Comparison of ENCODE assay signal across 8 cellular contexts in the genomic region with DNA sequence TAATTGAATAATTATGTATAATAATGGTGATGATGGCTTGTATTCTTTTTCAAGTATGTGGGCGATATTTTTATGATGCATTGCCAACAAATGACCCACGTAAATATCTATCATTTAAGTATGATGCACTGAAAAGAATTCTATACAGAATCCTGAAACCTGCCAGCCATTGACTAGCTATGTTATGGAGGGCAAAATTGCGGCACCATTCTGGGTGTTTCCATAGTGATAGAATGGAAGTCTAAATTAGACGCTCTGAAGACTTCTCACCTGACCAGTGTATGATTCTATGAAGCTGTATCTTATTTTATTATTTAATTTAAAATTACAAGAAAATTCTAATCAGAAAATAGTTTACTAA. TPM values are rescaled to one million over a fixed set of nuclear protein-coding genes. Genes with fewer than 3 reads are reported as not detected.
DNase-seq lines count a peak whose midpoint lies in the region; ATAC-seq and TF ChIP-seq lines count a peak whose summit lies in the region.

No MANE protein-coding gene starts in this region.

- peak overlapping the region; percentile 38 for H3K9ac ChIP-seq in neural cell (ENCODE audit: low read length)

- H3K36me3 ChIP-seq in DOHH2 (ENCODE audit: control insufficient read depth, low read length) (peaks cover 42% of the 10 kb centered on the region), neural cell (ENCODE audit: insufficient read depth, low read length) (peaks cover 3% of the 10 kb centered on the region)

- H3K36me3 Mint-ChIP-seq in central memory CD8-positive, alpha-beta T cell (ENCODE audit: insufficient read depth): peaks cover 18% of the 10 kb centered on the region

- no peaks in the 10 kb centered on the region for H3K9me3 ChIP-seq in DOHH2 (ENCODE audit: control insufficient read depth, insufficient read depth, low read length)
- no peaks in the 10 kb centered on the region for H3K9me3 ChIP-seq in neural cell (ENCODE audit: low read length)

- peak overlapping the region; percentile 75 for H3K4me2 ChIP-seq in DOHH2 (ENCODE audit: low read length)
- H3K4me2 ChIP-seq in neural cell (ENCODE audit: low read length): peak overlapping the region; percentile 62

- peak; percentile 56 for DNase-seq in NCI-H1417 treated with DMSO at 0.1 percent for 48 hours (lab: John Stamatoyannopoulos, UW)
- no peak for DNase-seq in central memory CD8-positive, alpha-beta T cell (ENCODE audit: low spot score in 2 of 2)
- no peak for DNase-seq in ACHN
- no peak for DNase-seq in amniotic stem cell (lab: John Stamatoyannopoulos, UW)

- H3K9me2 ChIP-seq in DOHH2 (replicated peaks; ENCODE audit: control insufficient read depth, low read length) (no peaks in the 10 kb centered on the region), neural cell (ENCODE audit: insufficient read depth, low read length) (no peaks in the 10 kb centered on the region)

- TF ChIP-seq RAD21 in neural cell (conservative IDR thresholded peaks at IDR 0.05): no peak

- peak overlapping the region; percentile 100 for H3K27ac Mint-ChIP-seq in central memory CD8-positive, alpha-beta T cell (ENCODE audit: low read depth)

- no peaks in the 10 kb centered on the region for H3K9me3 Mint-ChIP-seq in central memory CD8-positive, alpha-beta T cell

- H3K4me3 ChIP-seq in DOHH2 (ENCODE audit: low read length): peak overlapping the region; percentile 72
- peak overlapping the region; percentile 83 for H3K4me3 ChIP-seq in neural cell (ENCODE audit: low read length)

- H3K27me3 ChIP-seq in DOHH2 (ENCODE audit: control insufficient read depth, low read length) (no peaks in the 10 kb centered on the region), neural cell (ENCODE audit: insufficient read depth, low read depth, low read length) (no peaks in the 10 kb centered on the region)

- H3K79me2 ChIP-seq in DOHH2 (ENCODE audit: control insufficient read depth, low read length) (peaks cover 47% of the 10 kb centered on the region), neural cell (replicated peaks; ENCODE audit: insufficient read depth, low read length) (peaks cover 37% of the 10 kb centered on the region)

- H3K4me1 Mint-ChIP-seq in central memory CD8-positive, alpha-beta T cell: peaks cover 35% of the 10 kb centered on the region

- H3K4me3 Mint-ChIP-seq in central memory CD8-positive, alpha-beta T cell: peak overlapping the region; percentile 97

- 0 out of 2 replicates have a peak, but pooled peaks cover 5% of the 10 kb centered on the region for H4K20me1 ChIP-seq in DOHH2 (ENCODE audit: control insufficient read depth, insufficient read depth, low read depth, low read length)
- no peaks in the 10 kb centered on the region for H4K20me1 ChIP-seq in neural cell (ENCODE audit: insufficient read depth)

- peaks cover 69% of the 10 kb centered on the region for H3K4me1 ChIP-seq in DOHH2 (ENCODE audit: control insufficient read depth, low read length)

- TF ChIP-seq CTCF in DOHH2 (IDR thresholded peaks at IDR 0.05; ENCODE audit: low read depth, low read length, poor library complexity, severe bottlenecking): no peak
- no peak for TF ChIP-seq CTCF in neural cell (IDR thresholded peaks at IDR 0.05; ENCODE audit: poor library complexity, severe bottlenecking)

- in situ Hi-C loops in ACHN (cut with HindIII; ENCODE audit: low pct_ligation_motif_present, low pct_unique_long_range_greater_than_20kb, low sequenced_read_pairs): no loop called here

- TF ChIP-seq EP300 in neural cell (conservative IDR thresholded peaks at IDR 0.05; ENCODE audit: poor library complexity, severe bottlenecking): no peak

- no peak overlapping the region for H2AFZ ChIP-seq in neural cell (ENCODE audit: low read depth, low read length)

- H3K27me3 Mint-ChIP-seq in central memory CD8-positive, alpha-beta T cell: no peaks in the 10 kb centered on the region

- no peak for ATAC-seq in central memory CD8-positive, alpha-beta T cell (replicated peaks; ENCODE audit: extremely low read depth, poor library complexity, severe bottlenecking)
- ATAC-seq in GM18867 (IDR thresholded peaks at IDR 0.05; ENCODE audit: unreplicated experiment) (no peak), HG02938 (IDR thresholded peaks at IDR 0.05; ENCODE audit: unreplicated experiment) (no peak)

- peak overlapping the region; percentile 75 for H3K27ac ChIP-seq in DOHH2 (ENCODE audit: low read depth, low read length)
- H3K27ac ChIP-seq in neural cell (ENCODE audit: low read length): peak overlapping the region; percentile 36

- H3F3A ChIP-seq in DOHH2 (ENCODE audit: control insufficient read depth, insufficient read depth) (peaks cover 28% of the 10 kb centered on the region), neural cell (ENCODE audit: insufficient read depth, low read length, poor library complexity, severe bottlenecking) (no peaks in the 10 kb centered on the region)

TF ChIP-seq in neural cell, 6 proteins besides CTCF, POLR2A, EP300 and RAD21:
- TF ChIP-seq MXI1 (conservative IDR thresholded peaks at IDR 0.05; ENCODE audit: poor library complexity, severe bottlenecking) (no peak), POLR2AphosphoS5 (IDR thresholded peaks at IDR 0.05) (no peak)

RNA-seq across cellular contexts. Expression of a gene that starts 0.7 kb away (rescaled TPM):
- 9.5 and 12.8 TPM in 2 replicates for polyA plus RNA-seq in neural cell
- polyA minus RNA-seq in neural cell: 39.9 and 42.9 TPM in 2 replicates

RNA-seq across cellular contexts. Expression of a gene that starts 12.6 kb away (rescaled TPM):
- polyA plus RNA-seq in neural cell: not detected in 2 replicates
- not detected in 2 replicates for polyA minus RNA-seq in neural cell
